ENCODE assay signal across 8 cellular contexts in genomic region chr20:675453-676314, GRCh38. TPM values are rescaled to one million over a fixed set of nuclear protein-coding genes. Genes with fewer than 3 reads are reported as not detected.
DNase-seq lines count a peak whose midpoint lies in the region; ATAC-seq and TF ChIP-seq lines count a peak whose summit lies in the region.

SCRT2 (minus strand) TSS chr20:675802; CDS start chr20:675601, 201 bp downstream.

- no peak for TF ChIP-seq CTCF in HEK293 (tag by site-specific recombination; IDR thresholded peaks at IDR 0.05)

- ATAC-seq in right cardiac atrium: peak; percentile 93 to 95
- no peak for ATAC-seq in HG02885 (IDR thresholded peaks at IDR 0.05; ENCODE audit: poor library complexity, unreplicated experiment)

- under 1% methylated on average over 69 of the region's 69 CpGs for WGBS in right cardiac atrium

- CTCF ChIA-PET in HEK293 (lab: Yijun Ruan, JAX): interaction anchor here (0.8 to 1.4 kb wide), 3 partner anchors 9 to 64 kb away, joined by 3 to 4 read pairs (median 3); no protein-coding TSS in a partner anchor

- H3K9me3 ChIP-seq in HEK293 (ENCODE audit: control insufficient read depth, insufficient read depth, low read depth, low read length): no peaks in the 10 kb centered on the region
- no peaks in the 10 kb centered on the region for H3K9me3 ChIP-seq in right cardiac atrium (ENCODE audit: control insufficient read depth, low read length)

- H3K4me3 ChIP-seq in HEK293 (ENCODE audit: low read depth, low read length): peak within 1 kb of the TSS; percentile 21
- no peak within 1 kb of the TSS for H3K4me3 ChIP-seq in right cardiac atrium (ENCODE audit: low read length)

- POLR2A ChIA-PET in HEK293 (lab: Yijun Ruan, JAX): no interaction called here

- DNase-seq in 8988T (peak; percentile 84), T follicular helper cell (ENCODE audit: low read depth) (peak; percentile 48), amniotic epithelial cell (ENCODE audit: low read depth) (peak; percentile 60), right cardiac atrium (peak; percentile 84 to 95 (median 94)), retina (peak; percentile 81), SKM-1 treated with dmso at 0.1 percent for 144 hours (lab: John Stamatoyannopoulos, UW; ENCODE audit: unreplicated experiment) (no peak)

- H3K36me3 ChIP-seq in HEK293 (ENCODE audit: control insufficient read depth in 2 of 2, insufficient read depth in 1 of 2, low read length in 2 of 2): no peaks in the 10 kb centered on the region

- H3K4me1 ChIP-seq in HEK293 (ENCODE audit: control insufficient read depth, insufficient read depth, low read length) (peaks cover 6% of the 10 kb centered on the region), right cardiac atrium (ENCODE audit: control insufficient read depth, insufficient read depth, low read length) (no peaks in the 10 kb centered on the region)

- no peak within 1 kb of the TSS for H3K27ac ChIP-seq in HEK293 (ENCODE audit: extremely low read depth, low read depth, low read length)
- H3K27ac ChIP-seq in right cardiac atrium (ENCODE audit: low read length): no peak within 1 kb of the TSS

- intact Hi-C loops in right cardiac atrium (cut with DNase I): no loop called here

- no peaks in the 10 kb centered on the region for H3K27me3 ChIP-seq in right cardiac atrium (ENCODE audit: control insufficient read depth, insufficient read depth)

TF ChIP-seq in HEK293, 187 proteins besides CTCF, POLR2A, EP300 and RAD21 (continues in another document):
- TF ChIP-seq BCL11B (tag by site-specific recombination; IDR thresholded peaks at IDR 0.05; ENCODE audit: low read depth) (no peak), ZSCAN23 (tag by site-specific recombination; IDR thresholded peaks at IDR 0.05) (0 out of 2 replicates have a peak, but pooled peaks have one; percentile 28), ZNF658 (tag by site-specific recombination; IDR thresholded peaks at IDR 0.05) (no peak), KLF16 (tag by site-specific recombination; IDR thresholded peaks at IDR 0.05) (no peak), MEIS1 (CRISPR knock-in tag; IDR thresholded peaks at IDR 0.05; ENCODE audit: borderline replicate concordance) (peak; percentile 60; the same call in 1 of the 2 replicates), ZSCAN18 (tag by site-specific recombination; IDR thresholded peaks at IDR 0.05) (no peak), ZNF266 (tag by site-specific recombination; IDR thresholded peaks at IDR 0.05; ENCODE audit: low read depth) (peak; percentile 28; the same call in 1 of the 2 replicates), ZSCAN4 (tag by site-specific recombination; IDR thresholded peaks at IDR 0.05) (peak; percentile 45; the same call in 1 of the 2 replicates), ZNF366 (tag by site-specific recombination; conservative IDR thresholded peaks at IDR 0.05) (peak; percentile 87), ZIC2 (tag by site-specific recombination; IDR thresholded peaks at IDR 0.05) (peak; percentile 87), PRDM10 (tag by site-specific recombination; IDR thresholded peaks at IDR 0.05) (peak; percentile 73), TCF7L2 (IDR thresholded peaks at IDR 0.05; ENCODE audit: borderline replicate concordance, low read depth, low read length) (peak; percentile 63; the same call in 1 of the 2 replicates), ZBTB10 (tag by site-specific recombination; IDR thresholded peaks at IDR 0.05) (0 out of 2 replicates have a peak, but pooled peaks have one; percentile 54), ZNF398 (tag by site-specific recombination; IDR thresholded peaks at IDR 0.05) (peak; percentile 90), ZNF837 (tag by site-specific recombination; IDR thresholded peaks at IDR 0.05) (0 out of 2 replicates have a peak, but pooled peaks have one; percentile 11), HOXC10 (CRISPR knock-in tag; IDR thresholded peaks at IDR 0.05) (peak; percentile 96; the same call in 1 of the 2 replicates), ZBTB17 (tag by site-specific recombination; IDR thresholded peaks at IDR 0.05) (peak; percentile 98)

RNA-seq across cellular contexts. Expression of gene SCRT2, which starts in this region (rescaled TPM):
- not detected for total RNA-seq in right cardiac atrium
- not detected for polyA plus RNA-seq in right cardiac atrium

Comparison
In these comparisons a context has a peak if more than half of its experiments do, and no peak if none do; other contexts are left out.
1. Peak in DNase-seq and ATAC-seq in right cardiac atrium; RNA of the gene not detected or under 1 TPM.